ENCODE assay signal across 17 cellular contexts in genomic region chr12:38156497-38157245, GRCh38.
DNase-seq lines count a peak whose midpoint lies in the region; ATAC-seq, FAIRE-seq and TF ChIP-seq lines count a peak whose summit lies in the region.
"Had no signal": no experiment of that assay in that cellular context is flagged by ENCODE, and none has a peak within 500 bp of the region (broad histone marks: within the 10 kb centered on the region; RNA-seq: fewer than 3 reads in every experiment).

No MANE protein-coding gene starts in this region.

- POLR2A ChIA-PET in A549 (lab: Yijun Ruan, JAX) (no interaction called here), Panc1 (lab: Charles Lee) (no interaction called here)

- no peak overlapping the region for H3K23ac ChIP-seq in neuronal stem cell (ENCODE audit: low read depth, low read length, poor library complexity)

- H3K27me3 ChIP-seq in BE2C, result peaks cover 85% of the 10 kb centered on the region
- no peaks in the 10 kb centered on the region for H3K27me3 ChIP-seq in Panc1 (ENCODE audit: control insufficient read depth, insufficient read depth, low read length)
- H3K27me3 ChIP-seq in neuronal stem cell (ENCODE audit: control insufficient read depth in 3 of 3, insufficient read depth in 3 of 3, low read depth in 1 of 3, low read length in 3 of 3), result no peaks in the 10 kb centered on the region
- H3K27me3 ChIP-seq: BLaER1 treated with 17β-estradiol and CSF1 and Interleukin-3, amounts not matched to agents 10 nM and 100 nM had no signal

- no peak overlapping the region for H3K9ac ChIP-seq in neuronal stem cell (ENCODE audit: low read depth, low read length, poor library complexity)
- H3K9ac ChIP-seq: BLaER1 treated with 17β-estradiol and CSF1 and Interleukin-3, amounts not matched to agents 10 nM and 100 nM; GM23248 had no signal

- no peak for TF ChIP-seq CTCF in A549 (IDR thresholded peaks at IDR 0.05)
- no peak for TF ChIP-seq CTCF in BE2C (IDR thresholded peaks at IDR 0.05; ENCODE audit: low read depth, low read length)
- no peak for TF ChIP-seq CTCF in Panc1 (IDR thresholded peaks at IDR 0.05)

- no peaks in the 10 kb centered on the region for H3K79me1 ChIP-seq in neuronal stem cell (ENCODE audit: low read depth, low read length)

- H3K9me3 ChIP-seq in A549 (no peaks in the 10 kb centered on the region), BE2C (no peaks in the 10 kb centered on the region), Panc1 (ENCODE audit: control insufficient read depth, insufficient read depth, low read depth, low read length) (no peaks in the 10 kb centered on the region), neuronal stem cell (replicated peaks in 1 of 2; ENCODE audit: control insufficient read depth in 2 of 2, insufficient read depth in 1 of 2, low read depth in 1 of 2, low read length in 2 of 2) (peaks cover 0 to 72% of the 10 kb centered on the region in 2 donors)

- no peak for TF ChIP-seq RAD21 in A549 (conservative IDR thresholded peaks at IDR 0.05 in 1 of 2, IDR thresholded peaks at IDR 0.05 in 1 of 2)

- H2BK5ac ChIP-seq in neuronal stem cell (ENCODE audit: low read length), result no peak overlapping the region

- H3K4me3 ChIP-seq in A549 (no peak overlapping the region), BE2C (ENCODE audit: low read depth, low read length) (peak overlapping the region; percentile 23; the same call in 1 of the 2 replicates), Panc1 (ENCODE audit: low read depth in 2 of 2, low read length in 2 of 2) (peak overlapping the region; percentile 25 to 38; a peak in 3 of 4 replicates), neuronal stem cell (ENCODE audit: low read length in 2 of 2) (no peak overlapping the region)
- H3K4me3 ChIP-seq: BLaER1 treated with 17β-estradiol and CSF1 and Interleukin-3, amounts not matched to agents 10 nM and 100 nM; GM12878; GM23248 had no signal

- in situ Hi-C loops in Panc1 (cut with HindIII; ENCODE audit: low pct_unique_long_range_greater_than_20kb, low sequenced_read_pairs), result no loop called here

- BruUV-seq in Panc1 (replicated peaks; lab: Mats Ljungman, UMichigan), result no TSS peak

- no peak overlapping the region for H2BK15ac ChIP-seq in neuronal stem cell (ENCODE audit: low read length)

- FAIRE-seq in A549 (lab: Jason Lieb, UNC), result no peak
- FAIRE-seq: GM12878, GM18507, H54, HepG2, HTR-8/SVneo had no signal

- H3K36me3 ChIP-seq in BE2C (no peaks in the 10 kb centered on the region), Panc1 (ENCODE audit: control insufficient read depth, insufficient read depth, low read length) (no peaks in the 10 kb centered on the region), neuronal stem cell (replicated peaks in 1 of 2; ENCODE audit: control insufficient read depth in 2 of 2, insufficient read depth in 2 of 2, low read length in 2 of 2) (no peaks in the 10 kb centered on the region)
- H3K36me3 ChIP-seq: BLaER1 treated with 17β-estradiol and CSF1 and Interleukin-3, amounts not matched to agents 10 nM and 100 nM had no signal

- no peak overlapping the region for H2BK12ac ChIP-seq in neuronal stem cell (ENCODE audit: low read length)

- CTCF ChIA-PET in A549 (lab: Yijun Ruan, JAX) (no interaction called here), Panc1 (lab: Charles Lee) (no interaction called here)

- no peak for TF ChIP-seq POLR2A in A549 (IDR thresholded peaks at IDR 0.05; ENCODE audit: low read length)

- H3K4me2 ChIP-seq in A549, result peak overlapping the region; percentile 42
- no peak overlapping the region for H3K4me2 ChIP-seq in neuronal stem cell (ENCODE audit: insufficient read depth, low read length, poor library complexity, severe bottlenecking)
- H3K4me2 ChIP-seq: BLaER1 treated with 17β-estradiol and CSF1 and Interleukin-3, amounts not matched to agents 10 nM and 100 nM had no signal

- no peak overlapping the region for H3K4ac ChIP-seq in neuronal stem cell (ENCODE audit: low read length)

- H2BK120ac ChIP-seq in neuronal stem cell (ENCODE audit: low read depth, low read length), result no peak overlapping the region

- DNase-seq in A549 (ENCODE audit: low read depth in 1 of 2, low spot score in 1 of 2) (no peak), BE2C (no peak), Panc1 (ENCODE audit: low read depth, low spot score) (no peak), neuronal stem cell (ENCODE audit: low spot score) (no peak), glomerular visceral epithelial cell (ENCODE audit: extremely low spot score) (no peak), iPS-NIHi7 (ENCODE audit: extremely low spot score) (no peak), cerebellar nuclear complex (lab: John Stamatoyannopoulos, UW) (no peak)
- DNase-seq: AML-193; CD4-positive, CD25-positive, alpha-beta regulatory T cell; DMS79; GM23248 had no signal

- peak overlapping the region in 1 of 2 experiments; percentile 64; a peak in 2 of 6 replicates for H3K27ac ChIP-seq in A549
- H3K27ac ChIP-seq in Panc1 (ENCODE audit: low read length), result no peak overlapping the region; the same call in 1 of the 2 replicates
- no peak overlapping the region for H3K27ac ChIP-seq in neuronal stem cell (replicated peaks; ENCODE audit: low read length)
- H3K27ac ChIP-seq: BLaER1 treated with 17β-estradiol and CSF1 and Interleukin-3, amounts not matched to agents 10 nM and 100 nM; GM23248 had no signal

- H2AFZ ChIP-seq in neuronal stem cell (ENCODE audit: low read length), result peak overlapping the region; percentile 17
- H2AFZ ChIP-seq: GM23248 had no signal

- intact Hi-C loops in Panc1 (cut with micrococcal nuclease; ENCODE audit: unreplicated experiment), result no loop called here

- ATAC-seq in A549 (no peak; a peak in 1 of 6 replicates), Panc1 (no peak)
- ATAC-seq: GM12878, HepG2 had no signal

- no peak for TF ChIP-seq EP300 in A549 (IDR thresholded peaks at IDR 0.05)

- 45% methylated on average over 36 of the region's 39 CpGs for WGBS in A549 (ENCODE audit: missing lambda C conversion rate)
- WGBS in neuronal stem cell (ENCODE audit: extremely low coverage in 2 of 2, insufficient read length in 2 of 2, insufficient replicate concordance in 1 of 2), 2 donors, result no CpG with 5 or more reads among the region's 39 CpGs

- no peak overlapping the region for H2AK5ac ChIP-seq in neuronal stem cell (ENCODE audit: low read depth, low read length)

- H3K14ac ChIP-seq in neuronal stem cell (ENCODE audit: low read length), result no peak overlapping the region

- no peak overlapping the region for H4K91ac ChIP-seq in neuronal stem cell (ENCODE audit: low read depth, low read length, poor library complexity)

- no peak overlapping the region for H4K8ac ChIP-seq in neuronal stem cell (ENCODE audit: low read depth, low read length)

- no peaks in the 10 kb centered on the region for H3K4me1 ChIP-seq in A549
- H3K4me1 ChIP-seq in BE2C, result no peaks in the 10 kb centered on the region
- no peaks in the 10 kb centered on the region for H3K4me1 ChIP-seq in Panc1 (ENCODE audit: control insufficient read depth, insufficient read depth, low read length)
- H3K4me1 ChIP-seq in neuronal stem cell (ENCODE audit: control insufficient read depth in 2 of 2, insufficient read depth in 1 of 2, low read depth in 1 of 2, low read length in 2 of 2), result no peaks in the 10 kb centered on the region
- H3K4me1 ChIP-seq: BLaER1 treated with 17β-estradiol and CSF1 and Interleukin-3, amounts not matched to agents 10 nM and 100 nM had no signal

- no peak overlapping the region for H3K18ac ChIP-seq in neuronal stem cell (ENCODE audit: low read length)

TF ChIP-seq in A549, 52 proteins besides CTCF, POLR2A, EP300 and RAD21:
- TF ChIP-seq TP53 (CRISPR knock-in tag; IDR thresholded peaks at IDR 0.05) (no peak), MYC (IDR thresholded peaks at IDR 0.05; ENCODE audit: borderline replicate concordance, low read length) (no peak), KDM5A (IDR thresholded peaks at IDR 0.05) (no peak), EHMT2 (IDR thresholded peaks at IDR 0.05; ENCODE audit: low read depth) (no peak), CBX2 (IDR thresholded peaks at IDR 0.05; ENCODE audit: borderline replicate concordance, low read depth) (no peak), JUNB (IDR thresholded peaks at IDR 0.05) (no peak), FOXS1 (CRISPR knock-in tag; IDR thresholded peaks at IDR 0.05) (no peak), PHF8 (IDR thresholded peaks at IDR 0.05; ENCODE audit: borderline replicate concordance, low read depth) (no peak), HDAC2 (IDR thresholded peaks at IDR 0.05) (no peak), NPAS2 (CRISPR knock-in tag; IDR thresholded peaks at IDR 0.05; ENCODE audit: borderline replicate concordance) (no peak), ESRRA (IDR thresholded peaks at IDR 0.05; ENCODE audit: borderline replicate concordance, low read length) (no peak), ATOH8 (CRISPR knock-in tag; IDR thresholded peaks at IDR 0.05; ENCODE audit: low read depth) (no peak)

Comparison
In these comparisons a context has a peak if more than half of its experiments do, and no peak if none do; other contexts are left out.
1. H3K4me3 ChIP-seq: peak in BE2C (single experiment) and Panc1 (2 of 2); none in A549 (single experiment) and neuronal stem cell (0 of 2).